ENCODE assay signal across 6 cellular contexts in the genomic region with DNA sequence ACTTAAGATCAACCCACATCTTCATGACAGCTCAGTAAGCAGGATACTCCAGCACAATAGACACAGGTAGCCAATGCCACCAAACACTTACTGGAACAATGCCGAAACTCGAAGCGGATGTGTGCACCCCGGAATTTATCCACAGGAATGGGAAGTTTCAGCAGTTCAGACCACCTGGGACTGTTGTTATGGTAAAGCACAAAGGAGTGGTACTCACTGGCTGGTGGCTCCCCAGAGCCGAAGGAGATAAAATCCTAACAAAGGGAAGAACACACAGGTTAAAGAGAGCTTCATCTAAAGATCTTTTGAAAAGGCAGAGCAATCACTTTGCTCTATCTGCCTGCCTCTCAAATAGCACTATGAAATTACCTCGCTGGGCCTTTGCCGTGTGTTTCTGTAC.
"Had no signal": no experiment of that assay in that cellular context is flagged by ENCODE, and none has a peak within 500 bp of the region (broad histone marks: within the 10 kb centered on the region; RNA-seq: fewer than 3 reads in every experiment).

No MANE protein-coding gene starts in this region.

- H3K27ac Mint-ChIP-seq: IgD-negative memory B cell had no signal

- H3K4me3 ChIP-seq: GM23248 had no signal

- ATAC-seq: HepG2 had no signal

- H3K27ac ChIP-seq: GM23248, HL-60 had no signal

- H3K4me1 Mint-ChIP-seq: IgD-negative memory B cell had no signal

- DNase-seq: GM23248, H9, HCEC 1CT had no signal

- H3K4me3 Mint-ChIP-seq: H9, IgD-negative memory B cell had no signal

- H3K9me3 Mint-ChIP-seq: H9, IgD-negative memory B cell had no signal

- H3K36me3 Mint-ChIP-seq: IgD-negative memory B cell had no signal

- H3K27me3 Mint-ChIP-seq: IgD-negative memory B cell had no signal
